In genomic region chr6:157552956-157553485, GRCh38 we compare ENCODE assay signal across 16 cellular contexts.
DNase-seq lines count a peak whose midpoint lies in the region; ATAC-seq and TF ChIP-seq lines count a peak whose summit lies in the region.
"Had no signal": no experiment of that assay in that cellular context is flagged by ENCODE, and none has a peak within 500 bp of the region (broad histone marks: within the 10 kb centered on the region; RNA-seq: fewer than 3 reads in every experiment).

No MANE protein-coding gene starts in this region.

- no peak overlapping the region for H2AK5ac ChIP-seq in neuronal stem cell (ENCODE audit: low read depth, low read length)

- ATAC-seq in WTC11 (peak; percentile 10), heart left ventricle (no peak)
- ATAC-seq: SK-N-SH treated with all-trans-retinoic acid at 6 μM for 48 hours had no signal

- H3K4me3 ChIP-seq in neuronal stem cell (ENCODE audit: low read length in 2 of 2) (no peak overlapping the region), heart left ventricle (no peak overlapping the region), MG63 (no peak overlapping the region)
- H3K4me3 ChIP-seq: BLaER1 treated with 17β-estradiol and CSF1 and Interleukin-3, amounts not matched to agents 10 nM and 100 nM; Peyer's patch had no signal

- no peak overlapping the region for H2BK15ac ChIP-seq in neuronal stem cell (ENCODE audit: low read length)

- H3K79me1 ChIP-seq in neuronal stem cell (ENCODE audit: low read depth, low read length): no peaks in the 10 kb centered on the region

- no CpG with 5 or more reads among the region's 5 CpGs for WGBS in neuronal stem cell (ENCODE audit: extremely low coverage in 2 of 2, insufficient read length in 2 of 2, insufficient replicate concordance in 1 of 2), 2 donors
- WGBS in heart left ventricle, 4 donors: 80 to 94% (median 87%) methylated on average over 5 of the region's 5 CpGs

- no peak overlapping the region for H2BK5ac ChIP-seq in neuronal stem cell (ENCODE audit: low read length)

- H3K36me3 ChIP-seq in neuronal stem cell (replicated peaks in 1 of 2; ENCODE audit: control insufficient read depth in 2 of 2, insufficient read depth in 2 of 2, low read length in 2 of 2) (no peaks in the 10 kb centered on the region), heart left ventricle (no peaks in the 10 kb centered on the region), MG63 (no peaks in the 10 kb centered on the region)
- H3K36me3 ChIP-seq: Peyer's patch had no signal

- CTCF ChIA-PET in WTC11 (lab: Charles Lee): interaction anchor here (1.2 to 1.4 kb wide), 5 partner anchors 18 to 321 kb away, joined by 3 to 7 read pairs (median 4); no protein-coding TSS in a partner anchor

- H4K91ac ChIP-seq in neuronal stem cell (ENCODE audit: low read depth, low read length, poor library complexity): no peak overlapping the region

- H2BK120ac ChIP-seq in neuronal stem cell (ENCODE audit: low read depth, low read length): no peak overlapping the region

- TF ChIP-seq POLR2A in heart left ventricle (IDR thresholded peaks at IDR 0.05): no peak

- H3K23ac ChIP-seq in neuronal stem cell (ENCODE audit: low read depth, low read length, poor library complexity): no peak overlapping the region

- H3K36me3 Mint-ChIP-seq in WTC11: peaks cover 8% of the 10 kb centered on the region
- H3K36me3 Mint-ChIP-seq: CD4-positive, alpha-beta memory T cell had no signal

- peaks cover 4% of the 10 kb centered on the region; the same call in 1 of the 2 replicates for H3K9me3 Mint-ChIP-seq in WTC11
- H3K9me3 Mint-ChIP-seq: CD4-positive, alpha-beta memory T cell had no signal

- H3K27ac Mint-ChIP-seq in WTC11: peak overlapping the region; percentile 97

- no peaks in the 10 kb centered on the region for H3K9me3 ChIP-seq in neuronal stem cell (replicated peaks in 1 of 2; ENCODE audit: control insufficient read depth in 2 of 2, insufficient read depth in 1 of 2, low read depth in 1 of 2, low read length in 2 of 2)
- H3K9me3 ChIP-seq in heart left ventricle: no peaks in the 10 kb centered on the region
- H3K9me3 ChIP-seq in MG63: no peaks in the 10 kb centered on the region
- H3K9me3 ChIP-seq: Peyer's patch had no signal

- H3K27me3 ChIP-seq in neuronal stem cell (ENCODE audit: control insufficient read depth in 3 of 3, insufficient read depth in 3 of 3, low read depth in 1 of 3, low read length in 3 of 3) (no peaks in the 10 kb centered on the region), heart left ventricle (no peaks in the 10 kb centered on the region), MG63 (no peaks in the 10 kb centered on the region)
- H3K27me3 ChIP-seq: BLaER1 treated with 17β-estradiol and CSF1 and Interleukin-3, amounts not matched to agents 10 nM and 100 nM; Peyer's patch had no signal

- no peak overlapping the region for H3K14ac ChIP-seq in neuronal stem cell (ENCODE audit: low read length)

- H3K4me1 Mint-ChIP-seq in WTC11: peaks cover 77% of the 10 kb centered on the region

- H4K8ac ChIP-seq in neuronal stem cell (ENCODE audit: low read depth, low read length): no peak overlapping the region

- no peak overlapping the region for H3K9ac ChIP-seq in neuronal stem cell (ENCODE audit: low read depth, low read length, poor library complexity)
- H3K9ac ChIP-seq: BLaER1 treated with 17β-estradiol and CSF1 and Interleukin-3, amounts not matched to agents 10 nM and 100 nM had no signal

- no peak overlapping the region for H3K4ac ChIP-seq in neuronal stem cell (ENCODE audit: low read length)

- no peak overlapping the region for H3K18ac ChIP-seq in neuronal stem cell (ENCODE audit: low read length)

- H3K4me3 Mint-ChIP-seq in WTC11: peak overlapping the region; percentile 26; the same call in 1 of the 2 replicates
- H3K4me3 Mint-ChIP-seq: CD4-positive, alpha-beta memory T cell had no signal

- no peak for TF ChIP-seq CTCF in WTC11 (IDR thresholded peaks at IDR 0.05)
- TF ChIP-seq CTCF in heart left ventricle (IDR thresholded peaks at IDR 0.05): no peak

- DNase-seq in ELF-1 (ENCODE audit: low read depth, low spot score): peak; percentile 80
- DNase-seq in WTC11 (ENCODE audit: low spot score): no peak
- DNase-seq in iPS DF 19.7 (ENCODE audit: low read depth, low spot score): peak; percentile 15
- DNase-seq in neuronal stem cell (ENCODE audit: low spot score): no peak
- DNase-seq in superior temporal gyrus (ENCODE audit: extremely low spot score): no peak
- DNase-seq in heart left ventricle: no peak
- DNase-seq in NCI-H2171 (lab: John Stamatoyannopoulos, UW): no peak
- DNase-seq in MG63: no peak
- DNase-seq: 8988T; CD4-positive, alpha-beta memory T cell; KG1; NCI-H1092 treated with DMSO at 0.1 percent for 48 hours; NCI-H524 treated with DMSO at 0.1 percent for 48 hours; Peyer's patch had no signal

- no peak overlapping the region for H2BK12ac ChIP-seq in neuronal stem cell (ENCODE audit: low read length)

- intact Hi-C loops in heart left ventricle (cut with DNase I): no loop called here

- no peak overlapping the region for H3K4me2 ChIP-seq in neuronal stem cell (ENCODE audit: insufficient read depth, low read length, poor library complexity, severe bottlenecking)
- H3K4me2 ChIP-seq: BLaER1 treated with 17β-estradiol and CSF1 and Interleukin-3, amounts not matched to agents 10 nM and 100 nM had no signal

- peak overlapping the region; percentile 14 for H3K27ac ChIP-seq in neuronal stem cell (replicated peaks; ENCODE audit: low read length)
- H3K27ac ChIP-seq in heart left ventricle: no peak overlapping the region
- H3K27ac ChIP-seq: BLaER1 treated with 17β-estradiol and CSF1 and Interleukin-3, amounts not matched to agents 10 nM and 100 nM; Peyer's patch had no signal

- H3K4me1 ChIP-seq in neuronal stem cell (ENCODE audit: control insufficient read depth in 2 of 2, insufficient read depth in 1 of 2, low read depth in 1 of 2, low read length in 2 of 2) (peaks cover 16 to 31% of the 10 kb centered on the region in 2 donors), heart left ventricle (peaks cover 0 to 30% (median 0%) of the 10 kb centered on the region in 12 donors)

- H3K27me3 Mint-ChIP-seq in WTC11 (ENCODE audit: low read depth): no peaks in the 10 kb centered on the region; the same call in none of the 2 replicates
- H3K27me3 Mint-ChIP-seq: CD4-positive, alpha-beta memory T cell had no signal

- POLR2A ChIA-PET in WTC11 (lab: Charles Lee): no interaction called here

- no peak overlapping the region for H2AFZ ChIP-seq in neuronal stem cell (ENCODE audit: low read length)

TF ChIP-seq in WTC11, 78 proteins besides CTCF, POLR2A, EP300 and RAD21:
- no peak for TF ChIP-seq JUN (CRISPR knock-in tag; IDR thresholded peaks at IDR 0.05)
- TF ChIP-seq, protein P1, sequence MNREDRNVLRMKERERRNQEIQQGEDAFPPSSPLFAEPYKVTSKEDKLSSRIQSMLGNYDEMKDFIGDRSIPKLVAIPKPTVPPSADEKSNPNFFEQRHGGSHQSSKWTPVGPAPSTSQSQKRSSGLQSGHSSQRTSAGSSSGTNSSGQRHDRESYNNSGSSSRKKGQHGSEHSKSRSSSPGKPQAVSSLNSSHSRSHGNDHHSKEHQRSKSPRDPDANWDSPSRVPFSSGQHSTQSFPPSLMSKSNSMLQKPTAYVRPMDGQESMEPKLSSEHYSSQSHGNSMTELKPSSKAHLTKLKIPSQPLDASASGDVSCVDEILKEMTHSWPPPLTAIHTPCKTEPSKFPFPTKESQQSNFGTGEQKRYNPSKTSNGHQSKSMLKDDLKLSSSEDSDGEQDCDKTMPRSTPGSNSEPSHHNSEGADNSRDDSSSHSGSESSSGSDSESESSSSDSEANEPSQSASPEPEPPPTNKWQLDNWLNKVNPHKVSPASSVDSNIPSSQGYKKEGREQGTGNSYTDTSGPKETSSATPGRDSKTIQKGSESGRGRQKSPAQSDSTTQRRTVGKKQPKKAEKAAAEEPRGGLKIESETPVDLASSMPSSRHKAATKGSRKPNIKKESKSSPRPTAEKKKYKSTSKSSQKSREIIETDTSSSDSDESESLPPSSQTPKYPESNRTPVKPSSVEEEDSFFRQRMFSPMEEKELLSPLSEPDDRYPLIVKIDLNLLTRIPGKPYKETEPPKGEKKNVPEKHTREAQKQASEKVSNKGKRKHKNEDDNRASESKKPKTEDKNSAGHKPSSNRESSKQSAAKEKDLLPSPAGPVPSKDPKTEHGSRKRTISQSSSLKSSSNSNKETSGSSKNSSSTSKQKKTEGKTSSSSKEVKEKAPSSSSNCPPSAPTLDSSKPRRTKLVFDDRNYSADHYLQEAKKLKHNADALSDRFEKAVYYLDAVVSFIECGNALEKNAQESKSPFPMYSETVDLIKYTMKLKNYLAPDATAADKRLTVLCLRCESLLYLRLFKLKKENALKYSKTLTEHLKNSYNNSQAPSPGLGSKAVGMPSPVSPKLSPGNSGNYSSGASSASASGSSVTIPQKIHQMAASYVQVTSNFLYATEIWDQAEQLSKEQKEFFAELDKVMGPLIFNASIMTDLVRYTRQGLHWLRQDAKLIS (CRISPR knock-in tag; IDR thresholded peaks at IDR 0.05; ENCODE audit: borderline replicate concordance): 0 out of 2 replicates have a peak, but pooled peaks have one; percentile 8

Comparison
In these comparisons a context has a peak if more than half of its experiments do, and no peak if none do; other contexts are left out.
1. DNase-seq: peak in ELF-1 (single experiment) and iPS DF 19.7 (single experiment); none in WTC11 (single experiment), neuronal stem cell (single experiment), superior temporal gyrus (single experiment), heart left ventricle (0 of 5), NCI-H2171 (single experiment) and MG63 (single experiment).